1 cellular context compared by ENCODE assay signal in the genomic region with DNA sequence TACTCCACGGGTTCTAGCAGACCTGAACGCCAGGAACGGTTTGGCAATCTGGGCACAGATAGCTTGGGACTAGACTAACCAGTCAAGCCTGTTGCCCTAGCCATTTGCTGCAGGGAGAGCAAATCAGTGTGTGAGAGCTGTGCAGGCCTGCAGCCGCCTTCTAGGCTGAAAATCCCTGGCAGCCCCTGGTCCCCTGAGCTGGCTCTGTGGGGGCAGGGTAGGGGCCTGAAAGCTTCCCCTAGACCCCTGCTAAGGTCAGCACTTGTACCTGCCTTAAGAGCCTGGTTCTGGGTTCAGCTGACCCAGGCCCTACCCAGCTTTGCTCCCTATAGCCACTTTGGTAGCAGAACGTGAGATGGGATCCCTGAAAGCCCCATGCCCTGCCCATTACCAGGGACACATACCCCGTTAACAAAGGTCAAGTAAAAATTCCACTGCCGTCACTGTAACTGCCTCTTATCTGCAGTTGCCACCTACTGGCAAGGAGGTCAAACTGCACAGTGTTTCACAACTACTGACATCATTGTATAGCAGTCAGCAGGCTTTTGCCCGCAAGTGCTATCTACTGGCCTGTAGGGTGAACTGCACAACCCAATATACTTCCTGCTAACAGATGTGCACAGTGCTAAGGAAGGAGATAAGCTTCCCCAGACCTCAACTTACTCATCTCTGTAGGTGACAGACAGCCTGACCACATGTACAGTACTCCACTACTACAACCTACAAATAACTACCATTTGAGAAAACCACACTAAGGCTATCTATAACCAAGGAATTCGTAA.
A peak's percentile ranks its signal among the peaks of the same experiment; 100 is the strongest.
TF ChIP-seq lines count a peak whose summit lies in the region.

No MANE protein-coding gene starts in this region.

TF ChIP-seq in GM12878, 131 proteins besides CTCF, POLR2A, EP300 and RAD21 (continued from another document and continues in another):
- peak; percentile 48; the same call in 1 of the 2 replicates for TF ChIP-seq IRF4 (IDR thresholded peaks at IDR 0.05; ENCODE audit: low read depth, low read length)
- TF ChIP-seq IKZF2 (IDR thresholded peaks at IDR 0.05), result peak; percentile 29 to 53; a peak in 3 of 4 replicates
- TF ChIP-seq SPI1 (IDR thresholded peaks at IDR 0.05; ENCODE audit: borderline replicate concordance, insufficient read depth, low read depth, low read length), result no peak
- TF ChIP-seq, protein P1, sequence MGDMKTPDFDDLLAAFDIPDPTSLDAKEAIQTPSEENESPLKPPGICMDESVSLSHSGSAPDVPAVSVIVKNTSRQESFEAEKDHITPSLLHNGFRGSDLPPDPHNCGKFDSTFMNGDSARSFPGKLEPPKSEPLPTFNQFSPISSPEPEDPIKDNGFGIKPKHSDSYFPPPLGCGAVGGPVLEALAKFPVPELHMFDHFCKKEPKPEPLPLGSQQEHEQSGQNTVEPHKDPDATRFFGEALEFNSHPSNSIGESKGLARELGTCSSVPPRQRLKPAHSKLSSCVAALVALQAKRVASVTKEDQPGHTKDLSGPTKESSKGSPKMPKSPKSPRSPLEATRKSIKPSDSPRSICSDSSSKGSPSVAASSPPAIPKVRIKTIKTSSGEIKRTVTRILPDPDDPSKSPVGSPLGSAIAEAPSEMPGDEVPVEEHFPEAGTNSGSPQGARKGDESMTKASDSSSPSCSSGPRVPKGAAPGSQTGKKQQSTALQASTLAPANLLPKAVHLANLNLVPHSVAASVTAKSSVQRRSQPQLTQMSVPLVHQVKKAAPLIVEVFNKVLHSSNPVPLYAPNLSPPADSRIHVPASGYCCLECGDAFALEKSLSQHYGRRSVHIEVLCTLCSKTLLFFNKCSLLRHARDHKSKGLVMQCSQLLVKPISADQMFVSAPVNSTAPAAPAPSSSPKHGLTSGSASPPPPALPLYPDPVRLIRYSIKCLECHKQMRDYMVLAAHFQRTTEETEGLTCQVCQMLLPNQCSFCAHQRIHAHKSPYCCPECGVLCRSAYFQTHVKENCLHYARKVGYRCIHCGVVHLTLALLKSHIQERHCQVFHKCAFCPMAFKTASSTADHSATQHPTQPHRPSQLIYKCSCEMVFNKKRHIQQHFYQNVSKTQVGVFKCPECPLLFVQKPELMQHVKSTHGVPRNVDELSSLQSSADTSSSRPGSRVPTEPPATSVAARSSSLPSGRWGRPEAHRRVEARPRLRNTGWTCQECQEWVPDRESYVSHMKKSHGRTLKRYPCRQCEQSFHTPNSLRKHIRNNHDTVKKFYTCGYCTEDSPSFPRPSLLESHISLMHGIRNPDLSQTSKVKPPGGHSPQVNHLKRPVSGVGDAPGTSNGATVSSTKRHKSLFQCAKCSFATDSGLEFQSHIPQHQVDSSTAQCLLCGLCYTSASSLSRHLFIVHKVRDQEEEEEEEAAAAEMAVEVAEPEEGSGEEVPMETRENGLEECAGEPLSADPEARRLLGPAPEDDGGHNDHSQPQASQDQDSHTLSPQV (IDR thresholded peaks at IDR 0.05), result no peak
- TF ChIP-seq MTA2 (IDR thresholded peaks at IDR 0.05; ENCODE audit: low read depth), result no peak
- TF ChIP-seq SMAD5 (IDR thresholded peaks at IDR 0.05; ENCODE audit: low read depth), result no peak
- no peak for TF ChIP-seq BACH1 (IDR thresholded peaks at IDR 0.05; ENCODE audit: borderline replicate concordance)
- TF ChIP-seq, protein P2, sequence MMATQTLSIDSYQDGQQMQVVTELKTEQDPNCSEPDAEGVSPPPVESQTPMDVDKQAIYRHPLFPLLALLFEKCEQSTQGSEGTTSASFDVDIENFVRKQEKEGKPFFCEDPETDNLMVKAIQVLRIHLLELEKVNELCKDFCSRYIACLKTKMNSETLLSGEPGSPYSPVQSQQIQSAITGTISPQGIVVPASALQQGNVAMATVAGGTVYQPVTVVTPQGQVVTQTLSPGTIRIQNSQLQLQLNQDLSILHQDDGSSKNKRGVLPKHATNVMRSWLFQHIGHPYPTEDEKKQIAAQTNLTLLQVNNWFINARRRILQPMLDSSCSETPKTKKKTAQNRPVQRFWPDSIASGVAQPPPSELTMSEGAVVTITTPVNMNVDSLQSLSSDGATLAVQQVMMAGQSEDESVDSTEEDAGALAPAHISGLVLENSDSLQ (IDR thresholded peaks at IDR 0.05), result peak; percentile 44
- TF ChIP-seq, protein P3, sequence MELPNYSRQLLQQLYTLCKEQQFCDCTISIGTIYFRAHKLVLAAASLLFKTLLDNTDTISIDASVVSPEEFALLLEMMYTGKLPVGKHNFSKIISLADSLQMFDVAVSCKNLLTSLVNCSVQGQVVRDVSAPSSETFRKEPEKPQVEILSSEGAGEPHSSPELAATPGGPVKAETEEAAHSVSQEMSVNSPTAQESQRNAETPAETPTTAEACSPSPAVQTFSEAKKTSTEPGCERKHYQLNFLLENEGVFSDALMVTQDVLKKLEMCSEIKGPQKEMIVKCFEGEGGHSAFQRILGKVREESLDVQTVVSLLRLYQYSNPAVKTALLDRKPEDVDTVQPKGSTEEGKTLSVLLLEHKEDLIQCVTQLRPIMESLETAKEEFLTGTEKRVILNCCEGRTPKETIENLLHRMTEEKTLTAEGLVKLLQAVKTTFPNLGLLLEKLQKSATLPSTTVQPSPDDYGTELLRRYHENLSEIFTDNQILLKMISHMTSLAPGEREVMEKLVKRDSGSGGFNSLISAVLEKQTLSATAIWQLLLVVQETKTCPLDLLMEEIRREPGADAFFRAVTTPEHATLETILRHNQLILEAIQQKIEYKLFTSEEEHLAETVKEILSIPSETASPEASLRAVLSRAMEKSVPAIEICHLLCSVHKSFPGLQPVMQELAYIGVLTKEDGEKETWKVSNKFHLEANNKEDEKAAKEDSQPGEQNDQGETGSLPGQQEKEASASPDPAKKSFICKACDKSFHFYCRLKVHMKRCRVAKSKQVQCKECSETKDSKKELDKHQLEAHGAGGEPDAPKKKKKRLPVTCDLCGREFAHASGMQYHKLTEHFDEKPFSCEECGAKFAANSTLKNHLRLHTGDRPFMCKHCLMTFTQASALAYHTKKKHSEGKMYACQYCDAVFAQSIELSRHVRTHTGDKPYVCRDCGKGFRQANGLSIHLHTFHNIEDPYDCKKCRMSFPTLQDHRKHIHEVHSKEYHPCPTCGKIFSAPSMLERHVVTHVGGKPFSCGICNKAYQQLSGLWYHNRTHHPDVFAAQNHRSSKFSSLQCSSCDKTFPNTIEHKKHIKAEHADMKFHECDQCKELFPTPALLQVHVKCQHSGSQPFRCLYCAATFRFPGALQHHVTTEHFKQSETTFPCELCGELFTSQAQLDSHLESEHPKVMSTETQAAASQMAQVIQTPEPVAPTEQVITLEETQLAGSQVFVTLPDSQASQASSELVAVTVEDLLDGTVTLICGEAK (IDR thresholded peaks at IDR 0.05; ENCODE audit: borderline replicate concordance), result no peak
- peak; percentile 70; the same call in 1 of the 2 replicates for TF ChIP-seq EED (IDR thresholded peaks at IDR 0.05; ENCODE audit: low read depth)
- TF ChIP-seq, protein P4, sequence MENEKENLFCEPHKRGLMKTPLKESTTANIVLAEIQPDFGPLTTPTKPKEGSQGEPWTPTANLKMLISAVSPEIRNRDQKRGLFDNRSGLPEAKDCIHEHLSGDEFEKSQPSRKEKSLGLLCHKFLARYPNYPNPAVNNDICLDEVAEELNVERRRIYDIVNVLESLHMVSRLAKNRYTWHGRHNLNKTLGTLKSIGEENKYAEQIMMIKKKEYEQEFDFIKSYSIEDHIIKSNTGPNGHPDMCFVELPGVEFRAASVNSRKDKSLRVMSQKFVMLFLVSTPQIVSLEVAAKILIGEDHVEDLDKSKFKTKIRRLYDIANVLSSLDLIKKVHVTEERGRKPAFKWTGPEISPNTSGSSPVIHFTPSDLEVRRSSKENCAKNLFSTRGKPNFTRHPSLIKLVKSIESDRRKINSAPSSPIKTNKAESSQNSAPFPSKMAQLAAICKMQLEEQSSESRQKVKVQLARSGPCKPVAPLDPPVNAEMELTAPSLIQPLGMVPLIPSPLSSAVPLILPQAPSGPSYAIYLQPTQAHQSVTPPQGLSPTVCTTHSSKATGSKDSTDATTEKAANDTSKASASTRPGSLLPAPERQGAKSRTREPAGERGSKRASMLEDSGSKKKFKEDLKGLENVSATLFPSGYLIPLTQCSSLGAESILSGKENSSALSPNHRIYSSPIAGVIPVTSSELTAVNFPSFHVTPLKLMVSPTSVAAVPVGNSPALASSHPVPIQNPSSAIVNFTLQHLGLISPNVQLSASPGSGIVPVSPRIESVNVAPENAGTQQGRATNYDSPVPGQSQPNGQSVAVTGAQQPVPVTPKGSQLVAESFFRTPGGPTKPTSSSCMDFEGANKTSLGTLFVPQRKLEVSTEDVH (IDR thresholded peaks at IDR 0.05; ENCODE audit: low read depth, partially characterized antibody), result no peak
- TF ChIP-seq, protein P5, sequence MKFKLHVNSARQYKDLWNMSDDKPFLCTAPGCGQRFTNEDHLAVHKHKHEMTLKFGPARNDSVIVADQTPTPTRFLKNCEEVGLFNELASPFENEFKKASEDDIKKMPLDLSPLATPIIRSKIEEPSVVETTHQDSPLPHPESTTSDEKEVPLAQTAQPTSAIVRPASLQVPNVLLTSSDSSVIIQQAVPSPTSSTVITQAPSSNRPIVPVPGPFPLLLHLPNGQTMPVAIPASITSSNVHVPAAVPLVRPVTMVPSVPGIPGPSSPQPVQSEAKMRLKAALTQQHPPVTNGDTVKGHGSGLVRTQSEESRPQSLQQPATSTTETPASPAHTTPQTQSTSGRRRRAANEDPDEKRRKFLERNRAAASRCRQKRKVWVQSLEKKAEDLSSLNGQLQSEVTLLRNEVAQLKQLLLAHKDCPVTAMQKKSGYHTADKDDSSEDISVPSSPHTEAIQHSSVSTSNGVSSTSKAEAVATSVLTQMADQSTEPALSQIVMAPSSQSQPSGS (IDR thresholded peaks at IDR 0.05; ENCODE audit: low read length), result peak; percentile 96
- peak in 1 of 2 experiments; percentile 84; a peak in 2 of 4 replicates for TF ChIP-seq ETV6 (conservative IDR thresholded peaks at IDR 0.05 in 1 of 2, IDR thresholded peaks at IDR 0.05 in 1 of 2; ENCODE audit: borderline replicate concordance in 1 of 2, low read depth in 1 of 2)
- no peak for TF ChIP-seq FOS (IDR thresholded peaks at IDR 0.05; ENCODE audit: borderline replicate concordance, extremely low read depth, insufficient read length)
- TF ChIP-seq NR2F1 (conservative IDR thresholded peaks at IDR 0.05), result peak; percentile 35; the same call in 1 of the 2 replicates
- TF ChIP-seq CBX5 (IDR thresholded peaks at IDR 0.05; ENCODE audit: low read depth), result peak; percentile 45; the same call in 1 of the 2 replicates
- no peak for TF ChIP-seq POLR2AphosphoS5 (IDR thresholded peaks at IDR 0.05; ENCODE audit: low read length)
- TF ChIP-seq, protein P6, sequence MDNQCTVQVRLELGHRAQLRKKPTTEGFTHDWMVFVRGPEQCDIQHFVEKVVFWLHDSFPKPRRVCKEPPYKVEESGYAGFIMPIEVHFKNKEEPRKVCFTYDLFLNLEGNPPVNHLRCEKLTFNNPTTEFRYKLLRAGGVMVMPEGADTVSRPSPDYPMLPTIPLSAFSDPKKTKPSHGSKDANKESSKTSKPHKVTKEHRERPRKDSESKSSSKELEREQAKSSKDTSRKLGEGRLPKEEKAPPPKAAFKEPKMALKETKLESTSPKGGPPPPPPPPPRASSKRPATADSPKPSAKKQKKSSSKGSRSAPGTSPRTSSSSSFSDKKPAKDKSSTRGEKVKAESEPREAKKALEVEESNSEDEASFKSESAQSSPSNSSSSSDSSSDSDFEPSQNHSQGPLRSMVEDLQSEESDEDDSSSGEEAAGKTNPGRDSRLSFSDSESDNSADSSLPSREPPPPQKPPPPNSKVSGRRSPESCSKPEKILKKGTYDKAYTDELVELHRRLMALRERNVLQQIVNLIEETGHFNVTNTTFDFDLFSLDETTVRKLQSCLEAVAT (IDR thresholded peaks at IDR 0.05), result no peak
- peak; percentile 57 for TF ChIP-seq NFIC (IDR thresholded peaks at IDR 0.05; ENCODE audit: low read depth, low read length)
- 0 out of 2 replicates have a peak, but pooled peaks have one; percentile 9 for TF ChIP-seq BCL11A (IDR thresholded peaks at IDR 0.05; ENCODE audit: low read depth, low read length)
- TF ChIP-seq ZNF217 (IDR thresholded peaks at IDR 0.05), result no peak
- no peak for TF ChIP-seq HDAC6 (IDR thresholded peaks at IDR 0.05; ENCODE audit: unreplicated experiment)
- TF ChIP-seq SREBF2 (IDR thresholded peaks at IDR 0.05; ENCODE audit: low read length), result no peak
- peak; percentile 90 for TF ChIP-seq ATF7 (IDR thresholded peaks at IDR 0.05; ENCODE audit: low read depth)
- TF ChIP-seq CBFB (IDR thresholded peaks at IDR 0.05; ENCODE audit: low read depth), result peak; percentile 72
- no peak for TF ChIP-seq CEBPB (IDR thresholded peaks at IDR 0.05; ENCODE audit: borderline replicate concordance in 1 of 2, low read depth in 2 of 2, low read length in 2 of 2)
- no peak for TF ChIP-seq TAF1 (IDR thresholded peaks at IDR 0.05; ENCODE audit: borderline replicate concordance, low read depth, low read length)
- no peak for TF ChIP-seq ASH2L (IDR thresholded peaks at IDR 0.05; ENCODE audit: borderline replicate concordance, low read depth)
- TF ChIP-seq RBBP5 (conservative IDR thresholded peaks at IDR 0.05), result no peak
- no peak for TF ChIP-seq WRNIP1 (IDR thresholded peaks at IDR 0.05; ENCODE audit: borderline replicate concordance, low read depth, low read length)
- TF ChIP-seq NR2C1 (IDR thresholded peaks at IDR 0.05), result peak; percentile 36; the same call in 1 of the 2 replicates
- 0 out of 2 replicates have a peak, but pooled peaks have one; percentile 17 for TF ChIP-seq TCF12 (IDR thresholded peaks at IDR 0.05; ENCODE audit: low read depth, low read length)
- 0 out of 2 replicates have a peak, but pooled peaks have one; percentile 31 for TF ChIP-seq FOXM1 (IDR thresholded peaks at IDR 0.05; ENCODE audit: low read depth, low read length)
- no peak for TF ChIP-seq NBN (IDR thresholded peaks at IDR 0.05)
- TF ChIP-seq ZNF274 (IDR thresholded peaks at IDR 0.05; ENCODE audit: insufficient read depth, insufficient read length), result no peak
- peak; percentile 61; the same call in 1 of the 2 replicates for TF ChIP-seq SMC3 (IDR thresholded peaks at IDR 0.05; ENCODE audit: borderline replicate concordance, low read length)
- TF ChIP-seq CREB1 (IDR thresholded peaks at IDR 0.05; ENCODE audit: low read depth), result 0 out of 2 replicates have a peak, but pooled peaks have one; percentile 19
- peak; percentile 68 for TF ChIP-seq JUNB (IDR thresholded peaks at IDR 0.05)
- no peak for TF ChIP-seq CBX3 (IDR thresholded peaks at IDR 0.05; ENCODE audit: borderline replicate concordance, low read depth)
- TF ChIP-seq, protein P7, sequence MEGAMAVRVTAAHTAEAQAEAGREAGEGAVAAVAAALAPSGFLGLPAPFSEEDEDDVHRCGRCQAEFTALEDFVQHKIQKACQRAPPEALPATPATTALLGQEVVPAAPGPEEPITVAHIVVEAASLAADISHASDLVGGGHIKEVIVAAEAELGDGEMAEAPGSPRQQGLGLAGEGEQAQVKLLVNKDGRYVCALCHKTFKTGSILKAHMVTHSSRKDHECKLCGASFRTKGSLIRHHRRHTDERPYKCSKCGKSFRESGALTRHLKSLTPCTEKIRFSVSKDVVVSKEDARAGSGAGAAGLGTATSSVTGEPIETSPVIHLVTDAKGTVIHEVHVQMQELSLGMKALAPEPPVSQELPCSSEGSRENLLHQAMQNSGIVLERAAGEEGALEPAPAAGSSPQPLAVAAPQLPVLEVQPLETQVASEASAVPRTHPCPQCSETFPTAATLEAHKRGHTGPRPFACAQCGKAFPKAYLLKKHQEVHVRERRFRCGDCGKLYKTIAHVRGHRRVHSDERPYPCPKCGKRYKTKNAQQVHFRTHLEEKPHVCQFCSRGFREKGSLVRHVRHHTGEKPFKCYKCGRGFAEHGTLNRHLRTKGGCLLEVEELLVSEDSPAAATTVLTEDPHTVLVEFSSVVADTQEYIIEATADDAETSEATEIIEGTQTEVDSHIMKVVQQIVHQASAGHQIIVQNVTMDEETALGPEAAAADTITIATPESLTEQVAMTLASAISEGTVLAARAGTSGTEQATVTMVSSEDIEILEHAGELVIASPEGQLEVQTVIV (IDR thresholded peaks at IDR 0.05; ENCODE audit: borderline replicate concordance, partially characterized antibody), result no peak
- TF ChIP-seq RUNX3 (IDR thresholded peaks at IDR 0.05; ENCODE audit: low read length), result peak; percentile 93
